Comparison of ENCODE assay signal across 18 cellular contexts in the genomic region with DNA sequence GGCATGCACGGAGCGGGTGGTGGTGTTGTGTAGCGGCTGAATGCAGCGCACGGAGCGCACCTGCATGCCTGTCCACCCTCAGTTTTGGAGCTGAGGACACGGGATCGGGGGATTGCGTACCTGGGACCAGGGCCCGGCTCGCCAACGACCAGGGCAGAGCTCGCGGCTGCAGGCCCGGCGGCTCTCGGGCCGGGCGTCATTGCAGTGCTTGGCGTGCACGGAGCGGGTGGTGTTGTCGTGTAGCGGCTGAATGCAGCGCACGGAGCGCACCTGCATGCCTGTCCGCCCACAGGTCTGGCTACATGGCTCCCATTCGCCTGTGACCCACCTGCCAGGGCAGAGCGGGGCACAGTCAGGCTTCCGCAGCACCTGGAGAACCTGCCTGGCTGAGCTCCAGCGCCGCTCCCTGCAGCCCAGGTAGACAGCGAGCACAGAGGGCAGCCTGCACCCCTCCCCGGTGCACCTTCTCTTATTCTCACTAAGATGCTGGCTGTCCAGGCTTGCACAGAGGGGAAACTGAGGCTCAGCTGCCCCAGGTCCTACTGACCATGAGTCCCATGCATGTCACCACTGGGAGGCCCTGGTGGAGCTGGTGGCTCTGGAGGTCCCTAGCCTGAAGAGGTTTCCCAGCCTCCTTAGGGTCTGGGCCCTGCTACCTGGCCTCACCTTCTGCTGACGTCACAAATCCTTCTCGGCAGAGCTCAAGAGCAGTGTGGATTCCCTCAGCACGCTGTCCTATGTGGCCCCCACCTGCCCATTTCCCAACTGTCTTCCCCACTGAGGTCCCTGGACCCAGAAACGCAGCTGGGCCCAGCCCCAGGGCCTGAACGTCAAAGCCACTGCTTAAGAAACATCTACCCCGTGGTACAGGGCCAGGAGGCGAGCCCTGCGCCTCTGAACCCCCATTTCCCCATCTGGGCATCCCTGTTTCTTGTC.
"Had no signal": no experiment of that assay in that cellular context is flagged by ENCODE, and none has a peak within 500 bp of the region (broad histone marks: within the 10 kb centered on the region; RNA-seq: fewer than 3 reads in every experiment).

No MANE protein-coding gene starts in this region.

- H3K4me3 ChIP-seq: body of pancreas, esophagus squamous epithelium, pancreas, thyroid gland had no signal

- H3K27ac ChIP-seq: body of pancreas, esophagus squamous epithelium, pancreas, thyroid gland had no signal

- H3K36me3 ChIP-seq: pancreas, thyroid gland had no signal

- ATAC-seq: body of pancreas; pancreas; stimulated activated effector memory CD8-positive, alpha-beta T cell treated with anti-CD3 and anti-CD28 coated beads, Interleukin-12 subunit alpha, Interleukin-12 subunit beta, amount 100 ng/mL, for 72 hours; WTC11 had no signal

- H3K36me3 Mint-ChIP-seq: activated naive CD8-positive, alpha-beta T cell treated with anti-CD3 and anti-CD28 coated beads for 36 hours; stimulated activated effector memory CD8-positive, alpha-beta T cell treated with anti-CD3 and anti-CD28 coated beads, Interleukin-12 subunit alpha, Interleukin-12 subunit beta, amount 100 ng/mL, for 72 hours; WTC11 had no signal

- H3K4me3 Mint-ChIP-seq: activated naive CD8-positive, alpha-beta T cell treated with anti-CD3 and anti-CD28 coated beads for 36 hours; stimulated activated effector memory CD8-positive, alpha-beta T cell treated with anti-CD3 and anti-CD28 coated beads, Interleukin-12 subunit alpha, Interleukin-12 subunit beta, amount 100 ng/mL, for 72 hours; WTC11 had no signal

- H3K9me3 ChIP-seq: body of pancreas, pancreas, thyroid gland had no signal

- H3K4me1 ChIP-seq: body of pancreas, esophagus squamous epithelium, pancreas, thyroid gland had no signal

- H3K4me1 Mint-ChIP-seq: activated naive CD8-positive, alpha-beta T cell treated with anti-CD3 and anti-CD28 coated beads for 36 hours; WTC11 had no signal

- H3K27ac Mint-ChIP-seq: activated naive CD8-positive, alpha-beta T cell treated with anti-CD3 and anti-CD28 coated beads for 36 hours; stimulated activated effector memory CD8-positive, alpha-beta T cell treated with anti-CD3 and anti-CD28 coated beads, Interleukin-12 subunit alpha, Interleukin-12 subunit beta, amount 100 ng/mL, for 72 hours; WTC11 had no signal

- H3K9me3 Mint-ChIP-seq: activated naive CD8-positive, alpha-beta T cell treated with anti-CD3 and anti-CD28 coated beads for 36 hours; stimulated activated effector memory CD8-positive, alpha-beta T cell treated with anti-CD3 and anti-CD28 coated beads, Interleukin-12 subunit alpha, Interleukin-12 subunit beta, amount 100 ng/mL, for 72 hours; WTC11 had no signal

- H3K27me3 ChIP-seq: body of pancreas, esophagus squamous epithelium, pancreas, thyroid gland had no signal

- DNase-seq: activated CD4-positive, alpha-beta T cell treated with anti-CD3 and anti-CD28 coated beads for 48 hours; activated naive CD8-positive, alpha-beta T cell treated with anti-CD3 and anti-CD28 coated beads for 36 hours; activated T-cell treated with anti-CD3 and anti-CD28 coated beads, Interleukin-2, amount 50 U/mL, for 1 hour; amygdala; central memory CD4-positive, alpha-beta T cell; cortex of kidney; effector CD4-positive, alpha-beta T cell; esophagus squamous epithelium; hypothalamus; kidney glomerular epithelial cell; midbrain; retina; SW 1271; thyroid gland had no signal

- H3K27me3 Mint-ChIP-seq: activated naive CD8-positive, alpha-beta T cell treated with anti-CD3 and anti-CD28 coated beads for 36 hours had no signal
